Comparison of ENCODE assay signal across 31 cellular contexts in genomic region chr12:44217146-44217883, GRCh38.
"Had no signal": no experiment of that assay in that cellular context is flagged by ENCODE, and none has a peak within 500 bp of the region (broad histone marks: within the 10 kb centered on the region; RNA-seq: fewer than 3 reads in every experiment).

No MANE protein-coding gene starts in this region.

- H3K4me1 ChIP-seq: body of pancreas, gastroesophageal sphincter, parathyroid adenoma, right lobe of liver, thyroid gland, upper lobe of right lung had no signal

- H3K27me3 Mint-ChIP-seq: activated CD4-positive, alpha-beta T cell treated with anti-CD3 and anti-CD28 coated beads, Interleukin-2, amount 10 ng/mL, durations not matched to agents 7 days and 5 days; activated CD8-positive, alpha-beta memory T cell treated with anti-CD3 and anti-CD28 coated beads, Interleukin-2, amount 10 ng/mL, durations not matched to agents 7 days and 5 days; activated CD8-positive, alpha-beta T cell treated with anti-CD3 and anti-CD28 coated beads for 36 hours; activated naive CD8-positive, alpha-beta T cell treated with anti-CD3 and anti-CD28 coated beads, Interleukin-2, amount 50 U/mL, for 24 hours; dendritic cell treated with granulocyte-macrophage colony-stimulating factor and Interleukin-4, amounts not matched to agents 40 ng/mL and 50 ng/mL, for 4 days; stimulated activated naive CD8-positive, alpha-beta T cell treated with anti-CD3 and anti-CD28 coated beads, Interleukin-15, Interleukin-2, amounts not matched to agents 100 ng/mL and 50 ng/mL, for 24 hours had no signal

- H3K27ac ChIP-seq: body of pancreas, esophagus squamous epithelium, gastroesophageal sphincter, parathyroid adenoma, right lobe of liver, skin epidermis, thyroid gland, upper lobe of right lung, WERI-Rb-1 had no signal

- H3K27me3 ChIP-seq: body of pancreas, esophagus squamous epithelium, gastroesophageal sphincter, right lobe of liver, thyroid gland, upper lobe of right lung had no signal

- H3K9me3 Mint-ChIP-seq: nephron had no signal

- H3K4me1 Mint-ChIP-seq: activated CD4-positive, alpha-beta T cell treated with anti-CD3 and anti-CD28 coated beads, Interleukin-2, amount 10 ng/mL, durations not matched to agents 7 days and 5 days; activated CD8-positive, alpha-beta memory T cell treated with anti-CD3 and anti-CD28 coated beads, Interleukin-2, amount 10 ng/mL, durations not matched to agents 7 days and 5 days; activated naive CD8-positive, alpha-beta T cell treated with anti-CD3 and anti-CD28 coated beads, Interleukin-2, amount 50 U/mL, for 24 hours had no signal

- H3K79me2 ChIP-seq: parathyroid adenoma had no signal

- H3K9me3 ChIP-seq: body of pancreas, esophagus squamous epithelium, gastroesophageal sphincter, right lobe of liver, thyroid gland, upper lobe of right lung had no signal

- DNase-seq: activated CD4-positive, alpha-beta T cell treated with anti-CD3 and anti-CD28 coated beads, Interleukin-2, amount 10 ng/mL, durations not matched to agents 7 days and 5 days; activated CD4-positive, CD25-positive, alpha-beta regulatory T cell treated with anti-CD3 and anti-CD28 coated beads, Interleukin-2, amount 50 U/mL, for 72 hours; activated CD8-positive, alpha-beta memory T cell treated with anti-CD3 and anti-CD28 coated beads, Interleukin-2, amount 10 ng/mL, durations not matched to agents 7 days and 5 days; activated CD8-positive, alpha-beta T cell treated with anti-CD3 and anti-CD28 coated beads for 36 hours; activated gamma-delta T cell; activated naive CD4-positive, alpha-beta T cell treated with anti-CD3 and anti-CD28 coated beads, Interleukin-2, amount 50 U/mL, for 16 hours; activated naive CD8-positive, alpha-beta T cell treated with anti-CD3 and anti-CD28 coated beads, Interleukin-2, amount 50 U/mL, for 24 hours; activated T-cell treated with anti-CD3 and anti-CD28 coated beads for 4 hours; anterior cingulate cortex; body of pancreas; caudate nucleus; effector memory CD4-positive, alpha-beta T cell; esophagus squamous epithelium; head of caudate nucleus; hypothalamus; mesenchymal stem cell; nucleus accumbens; right lobe of liver; stimulated activated CD4-positive, alpha-beta T cell treated with anti-CD3 and anti-CD28 coated beads, Interleukin-1b, Interleukin-23, amount 100 ng/mL, for 48 hours; substantia nigra; thyroid gland; upper lobe of right lung; WERI-Rb-1 had no signal

- H3K36me3 ChIP-seq: right lobe of liver, thyroid gland, upper lobe of right lung, WERI-Rb-1 had no signal

- H3K27ac Mint-ChIP-seq: activated CD4-positive, alpha-beta T cell treated with anti-CD3 and anti-CD28 coated beads, Interleukin-2, amount 10 ng/mL, durations not matched to agents 7 days and 5 days; activated CD8-positive, alpha-beta memory T cell treated with anti-CD3 and anti-CD28 coated beads, Interleukin-2, amount 10 ng/mL, durations not matched to agents 7 days and 5 days; activated CD8-positive, alpha-beta T cell treated with anti-CD3 and anti-CD28 coated beads for 36 hours; activated naive CD8-positive, alpha-beta T cell treated with anti-CD3 and anti-CD28 coated beads, Interleukin-2, amount 50 U/mL, for 24 hours; activated T-helper 1 cell treated with anti-CD3 and anti-CD28 coated beads, Interleukin-12 subunit alpha, Interleukin-12 subunit beta, Interleukin-2, Interleukin-4 antibody, amounts not matched to agents 30 ng/mL and 10 ng/mL and 1 ng/mL, durations not matched to agents 14 hours and 24 hours and 36 hours; dendritic cell treated with granulocyte-macrophage colony-stimulating factor and Interleukin-4, amounts not matched to agents 40 ng/mL and 50 ng/mL, for 4 days; nephron; stimulated activated naive CD8-positive, alpha-beta T cell treated with anti-CD3 and anti-CD28 coated beads, Interleukin-15, Interleukin-2, amounts not matched to agents 100 ng/mL and 50 ng/mL, for 24 hours had no signal

- H2AFZ ChIP-seq: parathyroid adenoma had no signal

- H3K4me3 ChIP-seq: body of pancreas, esophagus squamous epithelium, gastroesophageal sphincter, right lobe of liver, skin epidermis, thyroid gland, upper lobe of right lung had no signal

- FAIRE-seq: TTC549 had no signal

- H3K9ac ChIP-seq: parathyroid adenoma had no signal

- H3K4me3 Mint-ChIP-seq: activated CD4-positive, alpha-beta T cell treated with anti-CD3 and anti-CD28 coated beads, Interleukin-2, amount 10 ng/mL, durations not matched to agents 7 days and 5 days; activated CD8-positive, alpha-beta memory T cell treated with anti-CD3 and anti-CD28 coated beads, Interleukin-2, amount 10 ng/mL, durations not matched to agents 7 days and 5 days; activated CD8-positive, alpha-beta T cell treated with anti-CD3 and anti-CD28 coated beads for 36 hours; activated naive CD8-positive, alpha-beta T cell treated with anti-CD3 and anti-CD28 coated beads, Interleukin-2, amount 50 U/mL, for 24 hours; activated T-helper 1 cell treated with anti-CD3 and anti-CD28 coated beads, Interleukin-12 subunit alpha, Interleukin-12 subunit beta, Interleukin-2, Interleukin-4 antibody, amounts not matched to agents 30 ng/mL and 10 ng/mL and 1 ng/mL, durations not matched to agents 14 hours and 24 hours and 36 hours; dendritic cell treated with granulocyte-macrophage colony-stimulating factor and Interleukin-4, amounts not matched to agents 40 ng/mL and 50 ng/mL, for 4 days; nephron; stimulated activated naive CD8-positive, alpha-beta T cell treated with anti-CD3 and anti-CD28 coated beads, Interleukin-15, Interleukin-2, amounts not matched to agents 100 ng/mL and 50 ng/mL, for 24 hours had no signal
